In the genomic region with DNA sequence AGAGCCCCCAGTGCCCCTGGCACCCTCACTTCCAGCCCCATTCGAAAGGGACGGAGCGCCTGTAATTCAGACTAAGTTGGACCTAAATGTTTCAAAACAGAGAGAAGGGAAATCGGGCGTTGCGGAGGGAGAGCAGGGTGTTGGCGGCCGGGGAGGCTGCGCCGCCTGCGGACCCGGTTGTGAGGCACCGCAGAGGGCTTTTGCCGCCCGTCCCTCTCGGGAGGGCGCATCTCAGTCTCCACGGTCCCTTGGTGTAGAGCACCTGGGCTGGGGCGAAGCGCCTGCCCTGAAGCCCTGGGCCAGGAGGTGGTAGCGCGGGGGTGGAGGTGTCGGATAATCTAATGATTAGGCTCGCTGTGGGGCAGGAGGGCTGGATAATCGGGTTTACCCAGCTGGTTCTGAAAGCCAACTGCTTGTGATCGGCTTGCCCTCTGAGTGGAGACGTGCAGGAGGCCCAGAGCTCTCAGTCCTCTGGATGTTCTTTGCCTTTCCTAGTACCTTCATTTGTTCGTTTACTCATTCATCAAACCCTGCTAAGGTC, we compare ENCODE assay signal across 8 cellular contexts. TPM values are rescaled to one million over a fixed set of nuclear protein-coding genes. Genes with fewer than 3 reads are reported as not detected.
DNase-seq lines count a peak whose midpoint lies in the region; ATAC-seq, FAIRE-seq and TF ChIP-seq lines count a peak whose summit lies in the region.

No MANE protein-coding gene starts in this region.

- H3K27me3 ChIP-seq in CD4-positive, CD25-positive, alpha-beta regulatory T cell (ENCODE audit: control insufficient read depth, insufficient read depth, low read length) = peaks cover 22% of the 10 kb centered on the region
- H3K27me3 ChIP-seq in GM23248 (replicated peaks; ENCODE audit: insufficient read depth) (no peaks in the 10 kb centered on the region), adrenal gland (no peaks in the 10 kb centered on the region), hepatocyte (no peaks in the 10 kb centered on the region)

- H3K79me2 ChIP-seq in GM23248 (ENCODE audit: insufficient read depth) = peaks cover 43% of the 10 kb centered on the region
- peaks cover 51% of the 10 kb centered on the region for H3K79me2 ChIP-seq in hepatocyte

- H3F3A ChIP-seq in GM23248 (ENCODE audit: insufficient read depth) = peaks cover 10% of the 10 kb centered on the region

- H3K9me3 ChIP-seq in CD4-positive, CD25-positive, alpha-beta regulatory T cell (ENCODE audit: control insufficient read depth in 2 of 2, low read length in 2 of 2) = no peaks in the 10 kb centered on the region
- no peaks in the 10 kb centered on the region for H3K9me3 ChIP-seq in GM23248 (ENCODE audit: low read depth)
- H3K9me3 ChIP-seq in adrenal gland (replicated peaks in 1 of 3) = no peaks in the 10 kb centered on the region
- H3K9me3 ChIP-seq in hepatocyte (ENCODE audit: low read depth) = no peaks in the 10 kb centered on the region

- TF ChIP-seq CTCF in adrenal gland (IDR thresholded peaks at IDR 0.05) = no peak
- TF ChIP-seq CTCF in hepatocyte (IDR thresholded peaks at IDR 0.05; ENCODE audit: poor library complexity) = no peak

- H3K4me2 ChIP-seq in GM23248 (ENCODE audit: unreplicated experiment) (peak overlapping the region; percentile 82), hepatocyte (peak overlapping the region; percentile 88)

- H3K27me3 Mint-ChIP-seq in CD4-positive, CD25-positive, alpha-beta regulatory T cell = peaks cover 28% of the 10 kb centered on the region

- ATAC-seq in CD4-positive, CD25-positive, alpha-beta regulatory T cell (ENCODE audit: low read depth in 2 of 2) = no peak
- ATAC-seq in GM19452 (IDR thresholded peaks at IDR 0.05; ENCODE audit: unreplicated experiment) = no peak

- peak overlapping the region; percentile 89 to 98 (median 98) for H3K27ac Mint-ChIP-seq in CD4-positive, CD25-positive, alpha-beta regulatory T cell

- H3K4me3 ChIP-seq in CD4-positive, CD25-positive, alpha-beta regulatory T cell (ENCODE audit: low read depth, low read length) = peak overlapping the region; percentile 96
- H3K4me3 ChIP-seq in GM23248 (peak overlapping the region; percentile 90), adrenal gland (peak overlapping the region; percentile 56 to 95 (median 86)), hepatocyte (peak overlapping the region; percentile 64), skeletal muscle cell (ENCODE audit: low read depth, low read length) (peak overlapping the region; percentile 92)

- H3K4me3 Mint-ChIP-seq in CD4-positive, CD25-positive, alpha-beta regulatory T cell = peak overlapping the region; percentile 90 to 99 (median 98)

- H3K9ac ChIP-seq in GM23248 = peak overlapping the region; percentile 85

- H3K9me2 ChIP-seq in GM23248 (ENCODE audit: insufficient read depth) (no peaks in the 10 kb centered on the region), hepatocyte (replicated peaks; ENCODE audit: insufficient read depth) (no peaks in the 10 kb centered on the region)

- H3K27ac ChIP-seq in CD4-positive, CD25-positive, alpha-beta regulatory T cell (ENCODE audit: insufficient read depth, low read length, poor library complexity, severe bottlenecking) = peak overlapping the region; percentile 92
- peak overlapping the region; percentile 82 for H3K27ac ChIP-seq in GM23248
- peak overlapping the region; percentile 82 to 99 (median 95) for H3K27ac ChIP-seq in adrenal gland
- peak overlapping the region; percentile 94 for H3K27ac ChIP-seq in hepatocyte

- no peaks in the 10 kb centered on the region for H4K20me1 ChIP-seq in GM23248 (ENCODE audit: insufficient read depth)
- peaks cover 33% of the 10 kb centered on the region for H4K20me1 ChIP-seq in hepatocyte (ENCODE audit: insufficient read depth, poor library complexity, severe bottlenecking)

- in situ Hi-C loops in GM23248 (cut with MboI) = no loop called here

- peaks cover 0 to 33% (median 22%) of the 10 kb centered on the region in 4 donors for H3K4me1 Mint-ChIP-seq in CD4-positive, CD25-positive, alpha-beta regulatory T cell

- no peaks in the 10 kb centered on the region for H3K36me3 ChIP-seq in CD4-positive, CD25-positive, alpha-beta regulatory T cell (ENCODE audit: control insufficient read depth, insufficient read depth, low read length)
- H3K36me3 ChIP-seq in GM23248 (ENCODE audit: low read depth) = no peaks in the 10 kb centered on the region
- no peaks in the 10 kb centered on the region for H3K36me3 ChIP-seq in adrenal gland (replicated peaks in 1 of 2)
- no peaks in the 10 kb centered on the region for H3K36me3 ChIP-seq in hepatocyte (replicated peaks; ENCODE audit: insufficient read depth, low read depth)

- no peak for TF ChIP-seq POLR2A in adrenal gland (IDR thresholded peaks at IDR 0.05)
- no peak for TF ChIP-seq POLR2A in GM12891 (IDR thresholded peaks at IDR 0.05; ENCODE audit: low read depth, low read length)

- H3K4me1 ChIP-seq in CD4-positive, CD25-positive, alpha-beta regulatory T cell (ENCODE audit: control insufficient read depth, insufficient read depth, low read length, poor library complexity, severe bottlenecking) = peaks cover 25% of the 10 kb centered on the region
- H3K4me1 ChIP-seq in GM23248 (ENCODE audit: insufficient read depth) (peaks cover 20% of the 10 kb centered on the region), adrenal gland (replicated peaks in 1 of 2) (peaks cover 9 to 25% of the 10 kb centered on the region in 2 donors), hepatocyte (ENCODE audit: insufficient read depth) (peaks cover 22% of the 10 kb centered on the region)

- H2AFZ ChIP-seq in GM23248 = peak overlapping the region; percentile 87
- H2AFZ ChIP-seq in hepatocyte = peak overlapping the region; percentile 35

- no peaks in the 10 kb centered on the region for H3K9me3 Mint-ChIP-seq in CD4-positive, CD25-positive, alpha-beta regulatory T cell

- peak in 2 of 3 donors; percentile 44 to 49 for DNase-seq in CD4-positive, CD25-positive, alpha-beta regulatory T cell
- peak; percentile 66 for DNase-seq in GM23248
- DNase-seq in RPMI8226 = peak; percentile 11
- peak in 4 of 7 donors; percentile 15 to 59 (median 38) for DNase-seq in adrenal gland
- DNase-seq in hepatocyte (ENCODE audit: low spot score) = peak; percentile 54
- no peak for DNase-seq in skeletal muscle cell (ENCODE audit: low read depth)
- no peak for DNase-seq in GM12891 (ENCODE audit: insufficient read length, low spot score)

- intact Hi-C loops in adrenal gland (cut with DNase I) = no loop called here

- WGBS in GM23248 (ENCODE audit: low coverage in 1 of 2, low lambda C conversion rate in 2 of 2, missing lambda C conversion rate in 2 of 2), 2 experiments = 0 to 1% methylated on average over 28 of the region's 28 CpGs
- WGBS in adrenal gland, 4 donors = 0 to 1% (median 1%) methylated on average over 8 to 28 of the region's 28 CpGs
- WGBS in hepatocyte (ENCODE audit: low lambda C conversion rate, missing lambda C conversion rate) = under 1% methylated on average over 28 of the region's 28 CpGs

- no peaks in the 10 kb centered on the region for H3K36me3 Mint-ChIP-seq in CD4-positive, CD25-positive, alpha-beta regulatory T cell

- FAIRE-seq in GM12891 (lab: Jason Lieb, UNC) = no peak

TF ChIP-seq in GM12891, 5 proteins besides CTCF, POLR2A, EP300 and RAD21:
- TF ChIP-seq SPI1 (IDR thresholded peaks at IDR 0.05; ENCODE audit: low read depth, low read length) = no peak
- TF ChIP-seq POLR2AphosphoS5 (IDR thresholded peaks at IDR 0.05; ENCODE audit: low read depth, low read length) = no peak
- TF ChIP-seq POU2F2 (IDR thresholded peaks at IDR 0.05; ENCODE audit: low read depth, low read length) = no peak
- TF ChIP-seq TAF1 (IDR thresholded peaks at IDR 0.05; ENCODE audit: low read depth, low read length) = no peak
- no peak for TF ChIP-seq PAX5 (IDR thresholded peaks at IDR 0.05; ENCODE audit: insufficient read depth, low read length, severe bottlenecking)

RNA-seq across cellular contexts. Expression of a gene that starts 0.9 kb away (rescaled TPM):
- total RNA-seq in CD4-positive, CD25-positive, alpha-beta regulatory T cell = 36.5 TPM
- 10 to 100 TPM in 3 of 4 donors, 1 to 10 TPM in 1; 6.1 to 13.9 (median 11.0) TPM for polyA plus RNA-seq in CD4-positive, CD25-positive, alpha-beta regulatory T cell
- total RNA-seq in GM23248 (2014; rRNA removed; shearing (Covaris generic)) = 17.5 and 25.3 TPM in 2 replicates
- polyA plus RNA-seq in GM23248 (2016; fragmentation: Nextera tagmentation; extraction: Ambion mirVana) (17.4 and 17.9 TPM in 2 replicates), adrenal gland (10 to 100 TPM in 2 of 3 donors, 1 to 10 TPM in 1; 7.4 to 19.5 (median 13.9) TPM), hepatocyte (19.0 and 21.6 TPM in 2 replicates)
- total RNA-seq in adrenal gland (10 to 100 TPM; 13.0 to 37.4 (median 27.7) TPM), hepatocyte (23.1 and 23.7 TPM in 2 replicates)
- 6.7 TPM for polyA plus RNA-seq in GM12891 (2012; ENCODE audit: low read depth, missing spikeins)

Comparison
In these comparisons a context has a peak if more than half of its experiments do, and no peak if none do; other contexts are left out.
1. DNase-seq: peak in CD4-positive, CD25-positive, alpha-beta regulatory T cell (2 of 3), GM23248 (single experiment), RPMI8226 (single experiment), adrenal gland (4 of 7) and hepatocyte (single experiment); none in skeletal muscle cell (single experiment) and GM12891 (single experiment).
2. Peak in every context shown above with its lines, with median percentiles within 50 percentile points of each other: H3K27ac ChIP-seq and H3K4me3 ChIP-seq.